1 cellular context compared by ENCODE assay signal in genomic region chr18:74278058-74278457, GRCh38.
TF ChIP-seq lines count a peak whose summit lies in the region.

No MANE protein-coding gene starts in this region.

TF ChIP-seq in HepG2, 621 proteins besides CTCF, POLR2A, EP300 and RAD21:
- TF ChIP-seq ZBTB33 (CRISPR knock-in tag; IDR thresholded peaks at IDR 0.05) = peak; percentile 44; the same call in 1 of the 2 replicates
- TF ChIP-seq ZBTB38 (CRISPR knock-in tag; IDR thresholded peaks at IDR 0.05) = peak; percentile 69
- TF ChIP-seq HNF4A (CRISPR knock-in tag; IDR thresholded peaks at IDR 0.05) = peak; percentile 48
- 0 out of 2 replicates have a peak, but pooled peaks have one; percentile 13 for TF ChIP-seq ELF3 (CRISPR knock-in tag; IDR thresholded peaks at IDR 0.05)
- no peak for TF ChIP-seq ZNF644 (CRISPR knock-in tag; IDR thresholded peaks at IDR 0.05; ENCODE audit: low read depth)
- no peak for TF ChIP-seq ATAD3A (CRISPR knock-in tag; IDR thresholded peaks at IDR 0.05)
- TF ChIP-seq ZNF335 (CRISPR knock-in tag; IDR thresholded peaks at IDR 0.05) = no peak
- TF ChIP-seq ARID5B (CRISPR knock-in tag; IDR thresholded peaks at IDR 0.05) = peak; percentile 39; the same call in 1 of the 2 replicates
- no peak for TF ChIP-seq SAFB2 (CRISPR knock-in tag; IDR thresholded peaks at IDR 0.05; ENCODE audit: borderline replicate concordance, low read depth)
- TF ChIP-seq HNF4G (IDR thresholded peaks at IDR 0.05; ENCODE audit: borderline replicate concordance, low read depth, low read length) = 0 out of 2 replicates have a peak, but pooled peaks have one; percentile 15
- TF ChIP-seq HNF4G (CRISPR knock-in tag; IDR thresholded peaks at IDR 0.05; ENCODE audit: borderline replicate concordance, low read depth) = no peak
- TF ChIP-seq SNAI1 (CRISPR knock-in tag; IDR thresholded peaks at IDR 0.05; ENCODE audit: borderline replicate concordance) = no peak
- no peak for TF ChIP-seq ZNF10 (CRISPR knock-in tag; IDR thresholded peaks at IDR 0.05; ENCODE audit: borderline replicate concordance, low read depth)
- TF ChIP-seq E2F1 (CRISPR knock-in tag; IDR thresholded peaks at IDR 0.05) = no peak
- TF ChIP-seq SCMH1 (CRISPR knock-in tag; IDR thresholded peaks at IDR 0.05; ENCODE audit: borderline replicate concordance) = no peak
- TF ChIP-seq PRPF4 (IDR thresholded peaks at IDR 0.05; ENCODE audit: low read depth, low read length, poor library complexity, severe bottlenecking) = no peak
- TF ChIP-seq KMT2B (CRISPR knock-in tag; IDR thresholded peaks at IDR 0.05) = 0 out of 2 replicates have a peak, but pooled peaks have one; percentile 6
- no peak for TF ChIP-seq CBFB (CRISPR knock-in tag; IDR thresholded peaks at IDR 0.05)
